In the genomic region with DNA sequence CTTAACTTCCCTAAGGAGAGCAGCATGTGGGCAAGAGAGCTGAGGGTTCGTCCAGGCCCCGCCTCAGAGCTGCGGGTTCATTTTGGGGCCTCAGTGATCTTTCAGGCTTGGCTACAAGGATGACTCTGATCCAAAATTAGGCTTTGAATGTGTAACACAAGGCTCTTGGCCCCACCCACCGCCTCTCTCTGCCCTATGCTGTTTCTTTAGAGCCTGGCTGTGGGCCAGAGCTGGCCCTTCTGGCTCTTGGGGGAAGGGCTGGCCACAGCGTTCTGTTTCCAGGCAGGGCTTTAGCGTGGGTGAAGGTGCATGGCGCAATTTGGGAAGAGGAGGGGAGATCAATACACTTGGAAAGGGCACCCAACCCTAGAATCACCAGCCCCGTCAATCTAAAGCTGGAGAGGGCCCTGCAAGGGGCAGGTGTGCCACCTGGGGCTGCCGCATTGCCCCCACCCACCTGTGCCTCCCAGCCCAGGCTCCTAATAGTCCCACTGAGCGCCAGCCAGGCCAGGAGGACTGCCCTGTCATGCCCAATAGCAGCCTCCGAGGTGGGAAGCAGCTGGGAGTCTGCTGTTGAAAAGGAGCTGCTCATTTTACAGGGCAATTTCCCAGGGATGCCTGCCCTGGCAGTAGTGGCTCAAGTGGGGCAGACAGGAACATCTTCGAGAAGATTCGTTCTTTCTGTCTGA, we compare ENCODE assay signal across 8 cellular contexts.
A peak's percentile ranks its signal among the peaks of the same experiment; 100 is the strongest.
DNase-seq lines count a peak whose midpoint lies in the region; ATAC-seq and TF ChIP-seq lines count a peak whose summit lies in the region.

No MANE protein-coding gene starts in this region.

- peak; percentile 72 for DNase-seq in Ammon's horn (ENCODE audit: low spot score)
- DNase-seq in NCI-H1105 (lab: John Stamatoyannopoulos, UW) = peak; percentile 88
- no peak for DNase-seq in SK-N-MC (ENCODE audit: low read depth, low spot score)
- peak; percentile 96 for DNase-seq in fibroblast of mammary gland (ENCODE audit: low read depth)
- peak; percentile 76 for DNase-seq in omental fat pad (ENCODE audit: low spot score)
- no peak for DNase-seq in stimulated activated naive CD4-positive, alpha-beta T cell treated with Interleukin-2 at 50 U/mL for 16 hours (lab: John Stamatoyannopoulos, UW)

- peak; percentile 96 for ATAC-seq in omental fat pad (ENCODE audit: low FRiP score)
- no peak for ATAC-seq in GM19351 (IDR thresholded peaks at IDR 0.05; ENCODE audit: unreplicated experiment)
- ATAC-seq in HG02852 (IDR thresholded peaks at IDR 0.05; ENCODE audit: unreplicated experiment) = no peak

- H3K9ac ChIP-seq in SK-N-MC (ENCODE audit: insufficient read length) = no peak overlapping the region

- TF ChIP-seq CTCF in fibroblast of mammary gland (conservative IDR thresholded peaks at IDR 0.05; ENCODE audit: control insufficient read depth, insufficient read depth, low read depth, low read length) = no peak
- TF ChIP-seq CTCF in omental fat pad (IDR thresholded peaks at IDR 0.05) = no peak

- peak overlapping the region; percentile 77; the same call in 1 of the 2 replicates for H3K27ac ChIP-seq in SK-N-MC

- H3K9me3 ChIP-seq in SK-N-MC (ENCODE audit: low read depth, low read length) = no peaks in the 10 kb centered on the region

- H3K4me3 ChIP-seq in SK-N-MC (peak overlapping the region; percentile 71), fibroblast of mammary gland (ENCODE audit: control insufficient read depth, low read depth, low read length) (peak overlapping the region; percentile 9)

- no peaks in the 10 kb centered on the region for H3K36me3 ChIP-seq in SK-N-MC (ENCODE audit: insufficient read depth, low read length)

Comparison
In these comparisons a context has a peak if more than half of its experiments do, and no peak if none do; other contexts are left out.
1. DNase-seq: peak in Ammon's horn (single experiment), NCI-H1105 (single experiment), fibroblast of mammary gland (single experiment) and omental fat pad (single experiment); none in SK-N-MC (single experiment) and stimulated activated naive CD4-positive, alpha-beta T cell treated with Interleukin-2 at 50 U/mL for 16 hours (single experiment).